In the genomic region with DNA sequence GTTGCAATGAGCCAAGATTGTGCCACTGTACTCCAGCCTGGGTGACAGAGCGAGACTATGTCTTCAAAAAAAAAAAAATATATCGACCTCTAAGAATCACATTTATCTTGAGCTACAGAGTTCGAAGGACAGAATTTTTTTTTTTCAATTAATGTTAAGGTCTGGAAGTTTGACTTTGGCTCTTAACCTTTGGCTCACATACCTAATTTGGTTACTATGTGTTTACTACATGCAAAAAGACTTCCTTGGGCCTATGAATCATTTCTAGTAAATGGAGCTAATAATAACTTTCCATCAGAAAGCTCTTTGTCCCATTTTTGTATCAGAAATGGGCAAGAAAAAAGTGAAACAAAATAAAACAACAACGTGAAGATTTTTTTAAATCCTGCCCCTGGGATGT, we compare ENCODE assay signal across 18 cellular contexts.
DNase-seq lines count a peak whose midpoint lies in the region; ATAC-seq and TF ChIP-seq lines count a peak whose summit lies in the region.
"Had no signal": no experiment of that assay in that cellular context is flagged by ENCODE, and none has a peak within 500 bp of the region (broad histone marks: within the 10 kb centered on the region; RNA-seq: fewer than 3 reads in every experiment).

No MANE protein-coding gene starts in this region.

- intact Hi-C loops in PC-3 (cut with micrococcal nuclease) (loop anchor here (1.0 to 5.0 kb wide), 3 partner anchors 14 to 125 kb away; no protein-coding TSS in a partner anchor), left ventricle myocardium inferior (cut with micrococcal nuclease) (no loop called here)

- no peaks in the 10 kb centered on the region for H3K9me3 ChIP-seq in PC-3 (ENCODE audit: low read length)
- H3K9me3 ChIP-seq in skeletal muscle tissue (ENCODE audit: control insufficient read depth in 3 of 3, low read length in 3 of 3), result no peaks in the 10 kb centered on the region
- no peaks in the 10 kb centered on the region for H3K9me3 ChIP-seq in left ventricle myocardium inferior (replicated peaks)
- H3K9me3 ChIP-seq: adrenal gland, right atrium auricular region had no signal

- no peaks in the 10 kb centered on the region for H3K36me3 ChIP-seq in PC-3 (ENCODE audit: low read depth, low read length)
- no peaks in the 10 kb centered on the region for H3K36me3 ChIP-seq in skeletal muscle tissue (ENCODE audit: control insufficient read depth in 3 of 3, insufficient read depth in 3 of 3, low read length in 3 of 3)
- H3K36me3 ChIP-seq in left ventricle myocardium inferior, result no peaks in the 10 kb centered on the region
- H3K36me3 ChIP-seq: adrenal gland, right atrium auricular region had no signal

- TF ChIP-seq CTCF in PC-3 (conservative IDR thresholded peaks at IDR 0.05; ENCODE audit: low read depth, low read length), result no peak
- TF ChIP-seq CTCF in fibroblast of mammary gland (conservative IDR thresholded peaks at IDR 0.05; ENCODE audit: control insufficient read depth, insufficient read depth, low read depth, low read length), result no peak
- no peak for TF ChIP-seq CTCF in left ventricle myocardium inferior (IDR thresholded peaks at IDR 0.05; ENCODE audit: borderline replicate concordance)

- H3K27ac ChIP-seq in PC-3 (ENCODE audit: low read length) (peak overlapping the region; percentile 82), skeletal muscle tissue (ENCODE audit: low read depth, low read length) (peak overlapping the region; percentile 16), left ventricle myocardium inferior (replicated peaks) (no peak overlapping the region)
- H3K27ac ChIP-seq: HL-60 had no signal

- H2AFZ ChIP-seq in PC-3 (ENCODE audit: low read length), result no peak overlapping the region

- no peaks in the 10 kb centered on the region for H3K79me2 ChIP-seq in PC-3 (ENCODE audit: low read length)

- H3K4me3 ChIP-seq in PC-3 (ENCODE audit: low read length), result peak overlapping the region; percentile 41
- no peak overlapping the region for H3K4me3 ChIP-seq in fibroblast of mammary gland (ENCODE audit: control insufficient read depth, low read depth, low read length)
- no peak overlapping the region for H3K4me3 ChIP-seq in skeletal muscle tissue (ENCODE audit: low read length in 3 of 3)
- H3K4me3 ChIP-seq in left ventricle myocardium inferior, result no peak overlapping the region
- H3K4me3 ChIP-seq: adrenal gland, right atrium auricular region had no signal

- H3K27me3 ChIP-seq in PC-3 (ENCODE audit: low read length), result no peaks in the 10 kb centered on the region
- no peaks in the 10 kb centered on the region for H3K27me3 ChIP-seq in skeletal muscle tissue (ENCODE audit: control insufficient read depth in 3 of 3, insufficient read depth in 3 of 3, low read length in 3 of 3)
- no peaks in the 10 kb centered on the region for H3K27me3 ChIP-seq in left ventricle myocardium inferior (ENCODE audit: low read depth)
- H3K27me3 ChIP-seq: adrenal gland, right atrium auricular region had no signal

- H3K4me2 ChIP-seq in PC-3 (ENCODE audit: low read length), result peak overlapping the region; percentile 74

- peak overlapping the region; percentile 55 for H3K9ac ChIP-seq in PC-3 (ENCODE audit: low read length)
- H3K9ac ChIP-seq in skeletal muscle tissue (ENCODE audit: low read depth in 1 of 3, low read length in 3 of 3), result no peak overlapping the region

- peak; percentile 68 for DNase-seq in ELR (ENCODE audit: low read depth)
- DNase-seq in PC-3, result peak; percentile 76
- DNase-seq in fibroblast of mammary gland (ENCODE audit: low read depth), result peak; percentile 59
- no peak for DNase-seq in left ventricle myocardium inferior
- no peak for DNase-seq in activated T-cell treated with anti-CD3 and anti-CD28 coated beads, Interleukin-2, amount 50 U/mL, for 1 hour
- DNase-seq: activated CD8-positive, alpha-beta memory T cell treated with anti-CD3 and anti-CD28 coated beads for 24 hours; CD4-positive, CD25-positive, alpha-beta regulatory T cell; cerebellar nuclear complex; DMS79; NCI-H1436 treated with DMSO at 0.1 percent for 48 hours; stimulated activated CD4-positive, alpha-beta T cell treated with anti-CD3 and anti-CD28 coated beads, Interleukin-4, amount 100 ng/mL, for 1 hour had no signal

- H3K9me2 ChIP-seq in PC-3 (replicated peaks; ENCODE audit: low read length), result no peaks in the 10 kb centered on the region

- POLR2A ChIA-PET in PC-3 (lab: Charles Lee; ENCODE audit: unreplicated experiment), result interaction anchor here (0.6 to 1.0 kb wide), 5 partner anchors 16 to 89 kb away, joined by 3 to 10 read pairs (median 5); no protein-coding TSS in a partner anchor

- no peaks in the 10 kb centered on the region for H3F3A ChIP-seq in PC-3 (ENCODE audit: low read length, unreplicated experiment)

- no TSS peak for BruUV-seq in PC-3 (replicated peaks; lab: Mats Ljungman, UMichigan)

- ATAC-seq in PC-3 (peak; percentile 87), GM19328 (IDR thresholded peaks at IDR 0.05; ENCODE audit: unreplicated experiment) (no peak), GM18498 (IDR thresholded peaks at IDR 0.05; ENCODE audit: unreplicated experiment) (no peak)
- ATAC-seq: Right ventricle myocardium inferior had no signal

- H3K4me1 ChIP-seq in PC-3 (ENCODE audit: insufficient read depth, low read length) (peaks cover 26% of the 10 kb centered on the region), skeletal muscle tissue (ENCODE audit: control insufficient read depth in 3 of 3, insufficient read depth in 3 of 3, low read length in 3 of 3) (peaks cover 0 to 2% (median 0%) of the 10 kb centered on the region in 3 donors), left ventricle myocardium inferior (peaks cover 4% of the 10 kb centered on the region)
- H3K4me1 ChIP-seq: right atrium auricular region had no signal

- no peaks in the 10 kb centered on the region for H4K20me1 ChIP-seq in PC-3 (ENCODE audit: low read length)

- CTCF ChIA-PET in PC-3 (lab: Charles Lee), result interaction anchor here (0.6 to 0.8 kb wide), 4 partner anchors 10 to 126 kb away, joined by 3 to 6 read pairs (median 3); no protein-coding TSS in a partner anchor

Comparison
In these comparisons a context has a peak if more than half of its experiments do, and no peak if none do; other contexts are left out.
1. DNase-seq: peak in ELR (single experiment), PC-3 (single experiment) and fibroblast of mammary gland (single experiment); none in left ventricle myocardium inferior (single experiment) and activated T-cell treated with anti-CD3 and anti-CD28 coated beads, Interleukin-2, amount 50 U/mL, for 1 hour (single experiment).